In the genomic region with DNA sequence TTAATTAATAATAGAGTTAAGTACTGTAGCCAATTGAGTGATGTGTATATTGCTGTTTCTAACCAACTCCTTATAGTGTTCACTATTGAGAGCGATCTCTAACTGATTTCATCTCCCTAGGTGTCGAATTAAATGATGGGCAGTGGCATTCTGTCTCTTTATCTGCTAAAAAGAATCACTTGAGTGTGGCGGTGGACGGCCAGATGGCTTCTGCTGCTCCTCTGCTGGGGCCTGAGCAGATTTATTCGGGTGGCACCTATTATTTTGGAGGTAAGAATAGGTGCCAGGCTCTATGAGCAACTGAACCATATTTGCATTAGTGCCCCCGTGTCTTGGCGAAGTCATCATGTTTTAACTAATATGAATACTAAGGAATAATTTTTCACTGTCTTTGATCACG, we compare ENCODE assay signal across 5 cellular contexts.
"Had no signal": no experiment of that assay in that cellular context is flagged by ENCODE, and none has a peak within 500 bp of the region (broad histone marks: within the 10 kb centered on the region; RNA-seq: fewer than 3 reads in every experiment).

No MANE protein-coding gene starts in this region.

- DNase-seq: H9, HCEC 1CT, KBM-7 had no signal

- ATAC-seq: GM23338, HepG2 had no signal
